Comparison of ENCODE assay signal across 19 cellular contexts in genomic region chr12:55686366-55687010, GRCh38. TPM values are rescaled to one million over a fixed set of nuclear protein-coding genes. Genes with fewer than 3 reads are reported as not detected.
A peak's percentile ranks its signal among the peaks of the same experiment; 100 is the strongest.
DNase-seq lines count a peak whose midpoint lies in the region; TF ChIP-seq lines count a peak whose summit lies in the region.
"Had no signal": no experiment of that assay in that cellular context is flagged by ENCODE, and none has a peak within 500 bp of the region (broad histone marks: within the 10 kb centered on the region; RNA-seq: fewer than 3 reads in every experiment).

No MANE protein-coding gene starts in this region.

- H3K9me3 Mint-ChIP-seq in chondrocyte (ENCODE audit: low read depth): no peaks in the 10 kb centered on the region

- H3K79me2 ChIP-seq in GM23248 (ENCODE audit: insufficient read depth) (no peaks in the 10 kb centered on the region), trophoblast cell (ENCODE audit: control insufficient read depth, insufficient read depth, low read length, poor library complexity) (no peaks in the 10 kb centered on the region)

- no peak overlapping the region for H3K4me3 ChIP-seq in GM23248
- no peak overlapping the region for H3K4me3 ChIP-seq in trophoblast cell (ENCODE audit: low read depth, low read length)

- no peaks in the 10 kb centered on the region for H3K79me1 ChIP-seq in trophoblast cell (ENCODE audit: low read length)

- DNase-seq in AG08395 (ENCODE audit: low spot score) (peak; percentile 24), GM23248 (peak; percentile 34), chondrocyte (ENCODE audit: low spot score) (peak; percentile 35), trophoblast cell (peak; percentile 78 to 82), NCI-H1417 treated with DMSO at 0.1 percent for 48 hours (lab: John Stamatoyannopoulos, UW) (no peak), DMS153 treated with DMSO at 0.1 percent for 48 hours (lab: John Stamatoyannopoulos, UW; ENCODE audit: unreplicated experiment) (no peak), DMS79 treated with DMSO at 0.1 percent for 48 hours (lab: John Stamatoyannopoulos, UW) (no peak)
- DNase-seq in NK-92 treated with Interleukin-12 subunit alpha and Interleukin-12 subunit beta, amount 100 ng/mL, for 24 hours (lab: John Stamatoyannopoulos, UW): no peak
- DNase-seq: KG1, NCI-H1417, NCI-H1930, NCI-H226, NCI-H524, NCI-H82 had no signal

- H2AK5ac ChIP-seq in trophoblast cell (ENCODE audit: low read length): no peak overlapping the region

- no peak overlapping the region for H3K27ac ChIP-seq in GM23248
- no peak overlapping the region for H3K27ac ChIP-seq in trophoblast cell (ENCODE audit: low read depth, low read length)
- H3K27ac ChIP-seq: RWPE1 had no signal

- peaks cover 6% of the 10 kb centered on the region for H3K4me1 Mint-ChIP-seq in chondrocyte (ENCODE audit: low read depth)

- no peak overlapping the region for H3K18ac ChIP-seq in trophoblast cell (ENCODE audit: low read length)

- no peak overlapping the region for H3K4ac ChIP-seq in trophoblast cell (ENCODE audit: low read depth, low read length)

- H3K27ac Mint-ChIP-seq in chondrocyte (ENCODE audit: unreplicated experiment): no peak overlapping the region

- H3K9me3 ChIP-seq in GM23248 (ENCODE audit: low read depth): no peaks in the 10 kb centered on the region
- H3K9me3 ChIP-seq in trophoblast cell (ENCODE audit: insufficient read depth, low read depth, low read length): peaks cover 3% of the 10 kb centered on the region

- no peak overlapping the region for H2BK5ac ChIP-seq in trophoblast cell (ENCODE audit: low read depth, low read length, poor library complexity)

- no peak overlapping the region for H3K23ac ChIP-seq in trophoblast cell (ENCODE audit: low read length)

- peaks cover 5% of the 10 kb centered on the region; the same call in 1 of the 2 replicates for H3K4me1 ChIP-seq in GM23248 (ENCODE audit: insufficient read depth)
- H3K4me1 ChIP-seq in trophoblast cell (ENCODE audit: control insufficient read depth in 1 of 2, insufficient read depth in 2 of 2, low read length in 2 of 2): peaks cover 0 to 2% of the 10 kb centered on the region in 2 experiments

- H3K4me2 ChIP-seq in GM23248 (ENCODE audit: unreplicated experiment) (no peak overlapping the region), trophoblast cell (ENCODE audit: low read length) (no peak overlapping the region)

- H4K8ac ChIP-seq in trophoblast cell (ENCODE audit: low read depth, low read length): no peak overlapping the region

- H3K9ac ChIP-seq in GM23248 (no peak overlapping the region), trophoblast cell (ENCODE audit: low read length) (no peak overlapping the region)

- in situ Hi-C loops in GM23248 (cut with MboI): no loop called here

- H3K4me3 Mint-ChIP-seq in chondrocyte (ENCODE audit: unreplicated experiment): no peak overlapping the region

- 75 to 76% methylated on average over 9 of the region's 9 CpGs for WGBS in GM23248 (ENCODE audit: low coverage in 1 of 2, low lambda C conversion rate in 2 of 2, missing lambda C conversion rate in 2 of 2), 2 experiments
- WGBS in trophoblast cell (ENCODE audit: extremely low coverage, insufficient coverage, insufficient read length): no CpG with 5 or more reads among the region's 9 CpGs

- TF ChIP-seq CTCF in chondrocyte (IDR thresholded peaks at IDR 0.05): no peak

- H4K91ac ChIP-seq in trophoblast cell (ENCODE audit: low read depth, low read length): no peak overlapping the region

- no peak overlapping the region for H2BK120ac ChIP-seq in trophoblast cell (ENCODE audit: insufficient read depth, low read length, poor library complexity)

- no peaks in the 10 kb centered on the region for H3K9me2 ChIP-seq in GM23248 (ENCODE audit: insufficient read depth)

- no peak overlapping the region for H4K12ac ChIP-seq in trophoblast cell (ENCODE audit: low read depth, low read length)

- no peak overlapping the region for H3K14ac ChIP-seq in trophoblast cell (ENCODE audit: low read length)

- H3K36me3 ChIP-seq in GM23248 (ENCODE audit: low read depth) (no peaks in the 10 kb centered on the region), trophoblast cell (ENCODE audit: control insufficient read depth in 1 of 2, insufficient read depth in 2 of 2, low read length in 2 of 2) (no peaks in the 10 kb centered on the region)

- no peak overlapping the region for H2BK12ac ChIP-seq in trophoblast cell (ENCODE audit: low read length)

- no peaks in the 10 kb centered on the region for H3F3A ChIP-seq in GM23248 (ENCODE audit: insufficient read depth)

- H3K36me3 Mint-ChIP-seq in chondrocyte (ENCODE audit: low read depth): peaks cover 4% of the 10 kb centered on the region

- H2AFZ ChIP-seq in GM23248 (no peak overlapping the region), trophoblast cell (ENCODE audit: insufficient read depth, low read length, poor library complexity) (no peak overlapping the region)

- H4K20me1 ChIP-seq in GM23248 (ENCODE audit: insufficient read depth): no peaks in the 10 kb centered on the region

- peaks cover 17% of the 10 kb centered on the region for H3K27me3 Mint-ChIP-seq in chondrocyte (ENCODE audit: low read depth)

- H3K27me3 ChIP-seq in GM23248 (replicated peaks; ENCODE audit: insufficient read depth) (no peaks in the 10 kb centered on the region), trophoblast cell (ENCODE audit: insufficient read depth, low read length) (no peaks in the 10 kb centered on the region)

RNA-seq across cellular contexts. Expression of gene ITGA7, which starts 21.2 kb away (rescaled TPM):
- total RNA-seq in GM23248 (2014; rRNA removed; shearing (Covaris generic)): 6.6 and 7.2 TPM in 2 replicates
- polyA plus RNA-seq in GM23248 (2016; fragmentation: Nextera tagmentation; extraction: Ambion mirVana): 2.0 and 2.1 TPM in 2 replicates
- total RNA-seq in chondrocyte: 5.6 to 32.4 TPM (median 31.6 TPM) in 3 replicates
- 0.92 and 1.1 TPM in 2 replicates for polyA plus RNA-seq in trophoblast cell (2013)

RNA-seq across cellular contexts. Expression of gene BLOC1S1, which starts 29.4 kb away (rescaled TPM):
- total RNA-seq in GM23248 (2014; rRNA removed; shearing (Covaris generic)): 47.6 and 110 TPM in 2 replicates
- 193 and 197 TPM in 2 replicates for polyA plus RNA-seq in GM23248 (2016; fragmentation: Nextera tagmentation; extraction: Ambion mirVana)
- 67.3 to 78.4 TPM (median 77.2 TPM) in 3 replicates for total RNA-seq in chondrocyte
- polyA plus RNA-seq in trophoblast cell (2013): 47.3 and 48.7 TPM in 2 replicates

RNA-seq across cellular contexts. Expression of gene RDH5, which starts 33.7 kb away (rescaled TPM):
- 15.4 and 27.2 TPM in 2 replicates for total RNA-seq in GM23248 (2014; rRNA removed; shearing (Covaris generic))
- 15.6 and 17.6 TPM in 2 replicates for polyA plus RNA-seq in GM23248 (2016; fragmentation: Nextera tagmentation; extraction: Ambion mirVana)
- total RNA-seq in chondrocyte: 2.3 to 3.7 TPM (median 3.2 TPM) in 3 replicates
- polyA plus RNA-seq in trophoblast cell (2013): 0.81 and 1.4 TPM in 2 replicates

RNA-seq across cellular contexts. Expression of gene CD63, which starts 42.3 kb away (rescaled TPM):
- total RNA-seq in GM23248 (2014; rRNA removed; shearing (Covaris generic)): 1,521 and 1,535 TPM in 2 replicates
- 3,562 and 3,671 TPM in 2 replicates for polyA plus RNA-seq in GM23248 (2016; fragmentation: Nextera tagmentation; extraction: Ambion mirVana)
- total RNA-seq in chondrocyte: 1,244 to 1,365 TPM (median 1,317 TPM) in 3 replicates
- 2,489 and 2,535 TPM in 2 replicates for polyA plus RNA-seq in trophoblast cell (2013)

RNA-seq across cellular contexts. Expression of gene OR10P1, which starts 49.8 kb away (rescaled TPM):
- not detected in 2 replicates for total RNA-seq in GM23248 (2014; rRNA removed; shearing (Covaris generic))
- polyA plus RNA-seq in GM23248 (2016; fragmentation: Nextera tagmentation; extraction: Ambion mirVana): not detected in 2 replicates
- not detected in 3 replicates for total RNA-seq in chondrocyte
- not detected in 2 replicates for polyA plus RNA-seq in trophoblast cell (2013)
- total RNA-seq: A673, Daoy, H1, HepG2 had no signal
- polyA plus RNA-seq: H1, HepG2 had no signal

Comparison
In these comparisons a context has a peak if more than half of its experiments do, and no peak if none do; other contexts are left out.
1. DNase-seq: peak in AG08395 (single experiment), GM23248 (single experiment), chondrocyte (single experiment) and trophoblast cell (2 of 2); none in NCI-H1417 treated with DMSO at 0.1 percent for 48 hours (single experiment), DMS153 treated with DMSO at 0.1 percent for 48 hours (single experiment), DMS79 treated with DMSO at 0.1 percent for 48 hours (single experiment) and NK-92 treated with Interleukin-12 subunit alpha and Interleukin-12 subunit beta, amount 100 ng/mL, for 24 hours (single experiment).